8 cellular contexts compared by ENCODE assay signal in genomic region chr19:44752816-44753618, GRCh38. TPM values are rescaled to one million over a fixed set of nuclear protein-coding genes. Genes with fewer than 3 reads are reported as not detected.
A peak's percentile ranks its signal among the peaks of the same experiment; 100 is the strongest.
DNase-seq lines count a peak whose midpoint lies in the region; TF ChIP-seq lines count a peak whose summit lies in the region.

No MANE protein-coding gene starts in this region.

- no peaks in the 10 kb centered on the region for H3K27me3 Mint-ChIP-seq in T-helper 2 cell treated with Interferon-gamma antibody and Interleukin-4, amounts not matched to agents 5 μg/mL and 100 μg/mL, for 36 hours (ENCODE audit: low read depth)

- H3K4me1 Mint-ChIP-seq in T-helper 2 cell treated with Interferon-gamma antibody and Interleukin-4, amounts not matched to agents 5 μg/mL and 100 μg/mL, for 36 hours (ENCODE audit: low read depth) = peaks cover 45% of the 10 kb centered on the region

- H3K4me3 ChIP-seq in ascending aorta = peak overlapping the region; percentile 41 to 57
- peak overlapping the region; percentile 15 for H3K4me3 ChIP-seq in iPS-15b (ENCODE audit: low read depth, low read length)
- H3K4me3 ChIP-seq in skeletal muscle satellite cell (ENCODE audit: low read length) = peak overlapping the region; percentile 43

- intact Hi-C loops in ascending aorta (cut with DNase I) = no loop called here

- peak overlapping the region; percentile 95 for H3K4me2 ChIP-seq in skeletal muscle satellite cell (ENCODE audit: low read length)

- peak overlapping the region; percentile 84 to 91 for H3K27ac ChIP-seq in ascending aorta

- H3K4me3 Mint-ChIP-seq in T-helper 2 cell treated with Interferon-gamma antibody and Interleukin-4, amounts not matched to agents 5 μg/mL and 100 μg/mL, for 36 hours = peak overlapping the region; percentile 92

- no peak for TF ChIP-seq CTCF in ascending aorta (IDR thresholded peaks at IDR 0.05)

- H3K27me3 ChIP-seq in ascending aorta (no peaks in the 10 kb centered on the region), iPS-15b (ENCODE audit: control insufficient read depth, insufficient read depth, low read length) (peaks cover 64% of the 10 kb centered on the region), skeletal muscle satellite cell (ENCODE audit: control insufficient read depth, insufficient read depth, low read length) (no peaks in the 10 kb centered on the region)

- DNase-seq in GOT3 (lab: John Stamatoyannopoulos, UW) (peak; percentile 63), LHCN-M2 (ENCODE audit: low read depth) (peak; percentile 97), ascending aorta (ENCODE audit: low spot score in 2 of 2) (peak; percentile 86 to 94), NCI-H1694 treated with DMSO at 0.1 percent for 48 hours (lab: John Stamatoyannopoulos, UW) (no peak)
- peak; percentile 96 for DNase-seq in T-helper 2 cell treated with Interferon-gamma antibody and Interleukin-4, amounts not matched to agents 5 μg/mL and 100 μg/mL, for 36 hours (ENCODE audit: low spot score)

- peaks cover 65% of the 10 kb centered on the region for H3K36me3 Mint-ChIP-seq in T-helper 2 cell treated with Interferon-gamma antibody and Interleukin-4, amounts not matched to agents 5 μg/mL and 100 μg/mL, for 36 hours (ENCODE audit: low read depth)

- H3K4me1 ChIP-seq in ES-I3 (ENCODE audit: insufficient read depth, low read length) (peaks cover 13% of the 10 kb centered on the region), ascending aorta (peaks cover 22 to 59% of the 10 kb centered on the region in 2 donors), iPS-15b (ENCODE audit: control insufficient read depth, insufficient read depth, low read length) (peaks cover 19% of the 10 kb centered on the region), skeletal muscle satellite cell (ENCODE audit: control insufficient read depth, insufficient read depth, low read length) (peaks cover 76% of the 10 kb centered on the region)

- peak overlapping the region; percentile 94 for H3K27ac Mint-ChIP-seq in T-helper 2 cell treated with Interferon-gamma antibody and Interleukin-4, amounts not matched to agents 5 μg/mL and 100 μg/mL, for 36 hours

- H3K36me3 ChIP-seq in ES-I3 (ENCODE audit: insufficient read depth, low read length) (no peaks in the 10 kb centered on the region), ascending aorta (peaks cover 4 to 6% of the 10 kb centered on the region in 2 donors), iPS-15b (ENCODE audit: control insufficient read depth, insufficient read depth, low read length) (no peaks in the 10 kb centered on the region), skeletal muscle satellite cell (ENCODE audit: insufficient read depth, low read length) (peaks cover 36% of the 10 kb centered on the region)

- H3K9me3 ChIP-seq in ES-I3 (ENCODE audit: control insufficient read depth, insufficient read depth, low read length) (no peaks in the 10 kb centered on the region), ascending aorta (no peaks in the 10 kb centered on the region), iPS-15b (ENCODE audit: control insufficient read depth, insufficient read depth, low read length) (no peaks in the 10 kb centered on the region), skeletal muscle satellite cell (replicated peaks; ENCODE audit: low read length) (no peaks in the 10 kb centered on the region)

- H3K9ac ChIP-seq in ES-I3 (ENCODE audit: low read depth, low read length) (peak overlapping the region; percentile 24; the same call in 1 of the 2 replicates), iPS-15b (ENCODE audit: low read depth, low read length) (no peak overlapping the region), skeletal muscle satellite cell (ENCODE audit: low read depth, low read length) (peak overlapping the region; percentile 48)

- H3K9me3 Mint-ChIP-seq in T-helper 2 cell treated with Interferon-gamma antibody and Interleukin-4, amounts not matched to agents 5 μg/mL and 100 μg/mL, for 36 hours = no peaks in the 10 kb centered on the region

RNA-seq across cellular contexts. Expression of gene BCL3, which starts 4.5 kb away (rescaled TPM):
- total RNA-seq in LHCN-M2 (2014; rRNA removed) (10.0 and 18.1 TPM in 2 replicates), ascending aorta (66.2 TPM)
- polyA plus RNA-seq in LHCN-M2 (2012) = 5.9 TPM
- 5.7 and 5.8 TPM in 2 replicates for total RNA-seq in skeletal muscle satellite cell (2012; rRNA removed)

RNA-seq across cellular contexts. Expression of gene CBLC, which starts 24.7 kb away (rescaled TPM):
- total RNA-seq in LHCN-M2 (2014; rRNA removed) = not detected in 2 replicates
- not detected for polyA plus RNA-seq in LHCN-M2 (2012)
- total RNA-seq in ascending aorta = not detected
- total RNA-seq in skeletal muscle satellite cell (2012; rRNA removed) = not detected in 2 replicates

RNA-seq across cellular contexts. Expression of gene CEACAM16, which starts 54.1 kb away (rescaled TPM):
- not detected in 2 replicates for total RNA-seq in LHCN-M2 (2014; rRNA removed)
- polyA plus RNA-seq in LHCN-M2 (2012) = not detected
- total RNA-seq in ascending aorta = not detected
- total RNA-seq in skeletal muscle satellite cell (2012; rRNA removed) = not detected in 2 replicates

RNA-seq across cellular contexts. Expression of gene BCAM, which starts 55.9 kb away (rescaled TPM):
- 3.3 and 3.5 TPM in 2 replicates for total RNA-seq in LHCN-M2 (2014; rRNA removed)
- polyA plus RNA-seq in LHCN-M2 (2012) = 3.6 TPM
- total RNA-seq in ascending aorta = 832 TPM
- total RNA-seq in skeletal muscle satellite cell (2012; rRNA removed) = 0.25 and 7.6 TPM in 2 replicates
